ENCODE assay signal across 13 cellular contexts in genomic region chr6:93176070-93176469, GRCh38.
A peak's percentile ranks its signal among the peaks of the same experiment; 100 is the strongest.
DNase-seq lines count a peak whose midpoint lies in the region; ATAC-seq and TF ChIP-seq lines count a peak whose summit lies in the region.
"Had no signal": no experiment of that assay in that cellular context is flagged by ENCODE, and none has a peak within 500 bp of the region (broad histone marks: within the 10 kb centered on the region; RNA-seq: fewer than 3 reads in every experiment).

No MANE protein-coding gene starts in this region.

- H3K9me2 ChIP-seq in hepatocyte (replicated peaks; ENCODE audit: insufficient read depth) = no peaks in the 10 kb centered on the region

- no peak for TF ChIP-seq POLR2A in spleen (IDR thresholded peaks at IDR 0.05)

- H3K4me1 ChIP-seq in hepatocyte (ENCODE audit: insufficient read depth) = no peaks in the 10 kb centered on the region
- peaks cover 0 to 6% (median 0%) of the 10 kb centered on the region in 6 donors for H3K4me1 ChIP-seq in spleen
- H3K4me1 ChIP-seq: esophagus squamous epithelium had no signal

- H3K27me3 ChIP-seq in hepatocyte = no peaks in the 10 kb centered on the region
- no peaks in the 10 kb centered on the region for H3K27me3 ChIP-seq in spleen (replicated peaks in 1 of 7)
- H3K27me3 ChIP-seq: esophagus squamous epithelium had no signal

- intact Hi-C loops in spleen (cut with DNase I; ENCODE audit: low total_unique reads) = no loop called here

- WGBS in hepatocyte (ENCODE audit: low lambda C conversion rate, missing lambda C conversion rate) = 95% methylated on average over 1 of the region's 1 CpG
- 43 to 60% (median 48%) methylated on average over 1 of the region's 1 CpG for WGBS in spleen, 5 donors

- H3K27ac ChIP-seq in hepatocyte = no peak overlapping the region
- H3K27ac ChIP-seq in spleen = no peak overlapping the region
- H3K27ac ChIP-seq: esophagus squamous epithelium had no signal

- ATAC-seq in GM18508 (IDR thresholded peaks at IDR 0.05; ENCODE audit: insufficient read depth, unreplicated experiment) (peak; percentile 97), GM21423 (IDR thresholded peaks at IDR 0.05; ENCODE audit: unreplicated experiment) (peak; percentile 80), HG03108 (IDR thresholded peaks at IDR 0.05; ENCODE audit: unreplicated experiment) (peak; percentile 81)

- H3K9me3 ChIP-seq in hepatocyte (ENCODE audit: low read depth) = no peaks in the 10 kb centered on the region
- H3K9me3 ChIP-seq in spleen = no peaks in the 10 kb centered on the region
- H3K9me3 ChIP-seq: esophagus squamous epithelium had no signal

- H3K79me2 ChIP-seq in hepatocyte = no peaks in the 10 kb centered on the region

- no peak overlapping the region for H3K4me3 ChIP-seq in hepatocyte
- no peak overlapping the region for H3K4me3 ChIP-seq in spleen
- H3K4me3 ChIP-seq: esophagus squamous epithelium had no signal

- no peaks in the 10 kb centered on the region for H4K20me1 ChIP-seq in hepatocyte (ENCODE audit: insufficient read depth, poor library complexity, severe bottlenecking)

- no peak for TF ChIP-seq CTCF in hepatocyte (IDR thresholded peaks at IDR 0.05; ENCODE audit: poor library complexity)
- TF ChIP-seq CTCF in spleen (IDR thresholded peaks at IDR 0.05 in 8 of 11, conservative IDR thresholded peaks at IDR 0.05 in 3 of 11) = no peak

- no peak overlapping the region for H2AFZ ChIP-seq in hepatocyte

- H3K36me3 ChIP-seq in hepatocyte (replicated peaks; ENCODE audit: insufficient read depth, low read depth) (no peaks in the 10 kb centered on the region), spleen (no peaks in the 10 kb centered on the region)
- H3K36me3 ChIP-seq: esophagus squamous epithelium had no signal

- DNase-seq in RPMI8226 = peak; percentile 5
- DNase-seq in DMS153 (lab: John Stamatoyannopoulos, UW) = no peak
- DNase-seq in hepatocyte (ENCODE audit: low spot score) = no peak
- no peak for DNase-seq in spleen
- no peak for DNase-seq in DMS79 treated with DMSO at 0.1 percent for 48 hours (lab: John Stamatoyannopoulos, UW)
- DNase-seq: activated T-cell treated with anti-CD3 and anti-CD28 coated beads, Interleukin-2, amount 50 U/mL, for 24 hours; central memory CD4-positive, alpha-beta T cell; esophagus squamous epithelium; islet precursor cell; NCI-H1048 had no signal

- no peak overlapping the region for H3K4me2 ChIP-seq in hepatocyte
